24 cellular contexts compared by ENCODE assay signal in the genomic region with DNA sequence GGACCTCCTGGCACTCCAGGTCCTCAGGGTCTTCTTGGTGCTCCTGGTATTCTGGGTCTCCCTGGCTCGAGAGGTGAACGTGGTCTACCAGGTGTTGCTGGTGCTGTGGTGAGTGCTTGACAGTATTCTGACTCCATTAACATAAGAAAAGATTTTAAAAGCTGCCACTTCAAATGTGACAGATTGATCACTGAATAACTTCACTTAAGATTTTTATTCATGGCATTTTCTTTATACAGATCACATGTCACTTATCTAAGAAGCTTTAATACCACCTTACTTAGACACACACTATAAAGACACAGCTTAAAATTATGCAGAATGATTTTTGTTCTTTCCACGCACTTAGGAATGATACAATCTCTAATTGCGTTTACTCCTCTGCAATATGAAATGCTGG. TPM values are rescaled to one million over a fixed set of nuclear protein-coding genes. Genes with fewer than 3 reads are reported as not detected.
DNase-seq lines count a peak whose midpoint lies in the region; ATAC-seq and TF ChIP-seq lines count a peak whose summit lies in the region.
"Had no signal": no experiment of that assay in that cellular context is flagged by ENCODE, and none has a peak within 500 bp of the region (broad histone marks: within the 10 kb centered on the region; RNA-seq: fewer than 3 reads in every experiment).

No MANE protein-coding gene starts in this region.

- no peak overlapping the region for H2AFZ ChIP-seq in osteoblast (ENCODE audit: low read length)

- DNase-seq in NCI-H1436 (lab: John Stamatoyannopoulos, UW): peak; percentile 31
- DNase-seq in NCI-H1436 treated with DMSO at 0.1 percent for 48 hours (lab: John Stamatoyannopoulos, UW): no peak
- DNase-seq in coronary artery (ENCODE audit: low spot score): no peak
- DNase-seq in osteoblast (ENCODE audit: insufficient read length, low spot score, missing footprints): no peak
- no peak for DNase-seq in transverse colon
- DNase-seq in activated CD8-positive, alpha-beta memory T cell treated with anti-CD3 and anti-CD28 coated beads, Interleukin-2, amount 50 U/mL, for 4 hours: no peak
- no peak for DNase-seq in Right ventricle myocardium superior
- DNase-seq: activated CD4-positive, alpha-beta T cell treated with anti-CD3 and anti-CD28 coated beads for 36 hours; activated gamma-delta T cell; activated T-cell treated with anti-CD3 and anti-CD28 coated beads, Interleukin-2, amount 50 U/mL, for 1 hour; CD4-positive, alpha-beta T cell; colonic mucosa; KBM-7; MM.1S; NCI-H1417 treated with DMSO at 0.1 percent for 48 hours; NCI-H524 treated with DMSO at 0.1 percent for 48 hours; stimulated activated naive CD4-positive, alpha-beta T cell treated with Interleukin-2 at 50 U/mL for 16 hours; T-helper 17 cell had no signal

- intact Hi-C loops in transverse colon (cut with DNase I; ENCODE audit: low total_unique reads) (no loop called here), Right ventricle myocardium superior (cut with DNase I) (no loop called here)

- TF ChIP-seq CTCF in coronary artery (IDR thresholded peaks at IDR 0.05): no peak
- TF ChIP-seq CTCF in osteoblast (IDR thresholded peaks at IDR 0.05; ENCODE audit: extremely low read depth, low read depth, low read length): no peak
- TF ChIP-seq CTCF in transverse colon (IDR thresholded peaks at IDR 0.05): no peak

- WGBS in transverse colon (ENCODE audit: low coverage in 1 of 2), 2 donors: 58 to 88% methylated on average over 3 to 4 of the region's 4 CpGs

- TF ChIP-seq EP300 in transverse colon (IDR thresholded peaks at IDR 0.05; ENCODE audit: low read depth): no peak

- H4K20me1 ChIP-seq in osteoblast (ENCODE audit: insufficient read depth, low read length): peaks cover 65% of the 10 kb centered on the region

- H3K4me1 ChIP-seq in osteoblast (ENCODE audit: insufficient read depth, low read length) (peaks cover 52% of the 10 kb centered on the region), transverse colon (no peaks in the 10 kb centered on the region)
- H3K4me1 ChIP-seq: colonic mucosa had no signal

- H3K79me2 ChIP-seq in osteoblast (ENCODE audit: insufficient read depth, low read length): peaks cover 1% of the 10 kb centered on the region

- no peaks in the 10 kb centered on the region for H3K9me3 ChIP-seq in osteoblast (ENCODE audit: low read depth, low read length)
- no peaks in the 10 kb centered on the region for H3K9me3 ChIP-seq in transverse colon
- H3K9me3 ChIP-seq: colonic mucosa, tibial nerve had no signal

- no peak for ATAC-seq in GM19397 (IDR thresholded peaks at IDR 0.05; ENCODE audit: unreplicated experiment)
- ATAC-seq in Right ventricle myocardium superior (ENCODE audit: poor library complexity): no peak
- ATAC-seq: activated CD4-positive, alpha-beta T cell treated with anti-CD3 and anti-CD28 coated beads for 36 hours; Panc1; T-helper 17 cell had no signal

- H3K4me3 ChIP-seq in coronary artery: no peak overlapping the region
- no peak overlapping the region for H3K4me3 ChIP-seq in osteoblast (ENCODE audit: insufficient read depth, low read length)
- H3K4me3 ChIP-seq in transverse colon: no peak overlapping the region
- H3K4me3 ChIP-seq: colonic mucosa, lung, tibial nerve had no signal

- H3K27me3 ChIP-seq in osteoblast (ENCODE audit: insufficient read depth, low read length) (no peaks in the 10 kb centered on the region), transverse colon (no peaks in the 10 kb centered on the region)
- H3K27me3 ChIP-seq: colonic mucosa, tibial nerve had no signal

- no peak for TF ChIP-seq POLR2A in transverse colon (IDR thresholded peaks at IDR 0.05)

- H3K27ac ChIP-seq in coronary artery (peak overlapping the region; percentile 46 to 79), osteoblast (ENCODE audit: low read depth, low read length) (peak overlapping the region; percentile 92), transverse colon (peak overlapping the region in 3 of 4 donors; percentile 16 to 75 (median 46))
- H3K27ac ChIP-seq: 22Rv1, colonic mucosa had no signal

- H3K36me3 ChIP-seq in osteoblast (ENCODE audit: insufficient read depth, low read length): peaks cover 100% of the 10 kb centered on the region
- H3K36me3 ChIP-seq in transverse colon: peaks cover 0 to 49% (median 2%) of the 10 kb centered on the region in 4 donors
- H3K36me3 ChIP-seq: colonic mucosa had no signal

- in situ Hi-C loops in transverse colon (cut with MboI; ENCODE audit: low pct_ligation_motif_present in 1 of 4, low pct_unique_long_range_greater_than_20kb in 1 of 4, low sequenced_read_pairs in 3 of 4): no loop called here

- H3K4me2 ChIP-seq in osteoblast (ENCODE audit: insufficient read depth, low read length): no peak overlapping the region

RNA-seq across cellular contexts. Expression of gene COL1A2, which starts 29.6 kb away (rescaled TPM):
- 8,305 and 11,912 TPM in 2 replicates for total RNA-seq in osteoblast
- total RNA-seq in transverse colon: 100 to 1,000 TPM in 2 of 4 donors, 10 to 100 TPM in 2; 47.0 to 499 (median 75.9) TPM
- 62.9 TPM for total RNA-seq in Right ventricle myocardium superior
- total RNA-seq: HT-29, T-helper 17 cell had no signal

Comparison
In these comparisons a context has a peak if more than half of its experiments do, and no peak if none do; other contexts are left out.
1. RNA of gene COL1A2, which starts 29.6 kb away (total RNA-seq): 8,305 to 11,912 TPM in osteoblast; 47.0 to 499 TPM in transverse colon and 62.9 TPM in Right ventricle myocardium superior (single experiment); every median in the first group is over 10 times any median in the second.
2. Peak in every context shown above with its lines, with median percentiles within 50 percentile points of each other: H3K27ac ChIP-seq.